ENCODE assay signal across 1 cellular context in the genomic region with DNA sequence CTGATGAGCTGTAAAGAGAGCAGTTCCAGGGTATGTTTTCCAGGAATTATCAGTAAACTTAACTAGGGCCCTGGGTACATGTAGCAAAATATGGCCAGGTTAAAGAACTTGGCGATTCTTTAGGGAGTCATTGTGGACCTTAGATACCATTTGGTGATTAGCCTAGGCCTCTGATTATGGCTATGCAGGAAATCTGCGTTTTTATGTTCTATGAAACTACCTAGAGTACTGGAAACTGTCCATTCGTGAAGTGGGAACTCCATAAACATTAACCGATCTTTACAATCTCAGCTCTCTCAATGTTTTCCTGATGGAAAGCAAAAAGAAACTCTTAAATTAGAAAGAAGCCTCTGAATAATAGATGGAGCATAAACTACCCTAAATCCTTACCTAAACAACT.
TF ChIP-seq lines count a peak whose summit lies in the region.

No MANE protein-coding gene starts in this region.

TF ChIP-seq in endothelial cell of umbilical vein, 7 proteins besides CTCF, POLR2A, EP300 and RAD21 (continued from another document):
- TF ChIP-seq JUN (IDR thresholded peaks at IDR 0.05; ENCODE audit: borderline replicate concordance, insufficient read depth, insufficient read length, low read depth) (no peak), EZH2 (IDR thresholded peaks at IDR 0.05; ENCODE audit: borderline replicate concordance, low read depth, low read length, severe bottlenecking) (no peak), MYC (IDR thresholded peaks at IDR 0.05; ENCODE audit: low read depth, low read length) (no peak), POLR2AphosphoS5 (IDR thresholded peaks at IDR 0.05; ENCODE audit: insufficient read depth, low read depth, low read length) (no peak), GATA2 (IDR thresholded peaks at IDR 0.05; ENCODE audit: insufficient read depth, insufficient read length, low read depth, low read length) (no peak)
- TF ChIP-seq, protein P1, sequence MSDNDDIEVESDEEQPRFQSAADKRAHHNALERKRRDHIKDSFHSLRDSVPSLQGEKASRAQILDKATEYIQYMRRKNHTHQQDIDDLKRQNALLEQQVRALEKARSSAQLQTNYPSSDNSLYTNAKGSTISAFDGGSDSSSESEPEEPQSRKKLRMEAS (IDR thresholded peaks at IDR 0.05; ENCODE audit: insufficient read depth, insufficient read length): no peak
